ENCODE assay signal across 24 cellular contexts in genomic region chr14:33063521-33063920, GRCh38.
"Had no signal": no experiment of that assay in that cellular context is flagged by ENCODE, and none has a peak within 500 bp of the region (broad histone marks: within the 10 kb centered on the region; RNA-seq: fewer than 3 reads in every experiment).

No MANE protein-coding gene starts in this region.

- H3K4me3 ChIP-seq: breast epithelium, cardiac muscle cell, colonic mucosa, esophagus squamous epithelium had no signal

- ATAC-seq: activated CD4-positive, alpha-beta T cell treated with anti-CD3 and anti-CD28 coated beads for 36 hours; activated CD8-positive, alpha-beta memory T cell treated with anti-CD3 and anti-CD28 coated beads, Interleukin-2, amount 10 ng/mL, durations not matched to agents 7 days and 5 days; activated CD8-positive, alpha-beta T cell treated with anti-CD3 and anti-CD28 coated beads, Interleukin-2, amount 10 ng/mL, durations not matched to agents 7 days and 5 days; activated T-cell treated with anti-CD3 and anti-CD28 coated beads, Interleukin-2, amount 50 U/mL, for 72 hours had no signal

- H3K9me3 ChIP-seq: breast epithelium, colonic mucosa, esophagus squamous epithelium had no signal

- H3K36me3 ChIP-seq: breast epithelium, cardiac muscle cell, colonic mucosa, esophagus squamous epithelium had no signal

- H3K4me1 ChIP-seq: breast epithelium, colonic mucosa, esophagus squamous epithelium had no signal

- H3K27ac ChIP-seq: breast epithelium, cardiac muscle cell, colonic mucosa, epithelial cell of prostate, esophagus squamous epithelium had no signal

- DNase-seq: activated CD4-positive, alpha-beta memory T cell treated with anti-CD3 and anti-CD28 coated beads for 36 hours; activated CD4-positive, alpha-beta T cell treated with anti-CD3 and anti-CD28 coated beads for 36 hours; activated CD4-positive, alpha-beta T cell treated with anti-CD3 and anti-CD28 coated beads, Interleukin-2, amount 10 ng/mL, durations not matched to agents 24 days and 14 days; activated CD4-positive, CD25-positive, alpha-beta regulatory T cell; activated CD4-positive, CD25-positive, alpha-beta regulatory T cell treated with anti-CD3 and anti-CD28 coated beads, Interleukin-2, amount 50 U/mL, for 72 hours; activated CD8-positive, alpha-beta memory T cell treated with anti-CD3 and anti-CD28 coated beads, Interleukin-2, amount 10 ng/mL, durations not matched to agents 7 days and 5 days; activated CD8-positive, alpha-beta memory T cell treated with anti-CD3 and anti-CD28 coated beads, Interleukin-2, amount 50 U/mL, for 4 hours; activated CD8-positive, alpha-beta T cell treated with anti-CD3 and anti-CD28 coated beads, Interleukin-2, amount 10 ng/mL, durations not matched to agents 7 days and 5 days; activated gamma-delta T cell treated with Interleukin-2 at 50 U/mL for 16 hours; activated naive CD4-positive, alpha-beta T cell treated with anti-CD3 and anti-CD28 coated beads, Interleukin-2, amount 50 U/mL, for 16 hours; activated naive CD4-positive, alpha-beta T cell treated with Interleukin-2 at 50 U/mL for 16 hours; activated T-cell treated with anti-CD3 and anti-CD28 coated beads, Interleukin-2, amount 50 U/mL, for 1 hour; activated T-cell treated with anti-CD3 and anti-CD28 coated beads, Interleukin-2, amount 50 U/mL, for 72 hours; amygdala; aorta; central memory CD4-positive, alpha-beta T cell; cerebellar nuclear complex; colonic mucosa; effector CD8-positive, alpha-beta T cell; esophagus squamous epithelium; head of caudate nucleus had no signal

- H3K27me3 ChIP-seq: breast epithelium, cardiac muscle cell, colonic mucosa, esophagus squamous epithelium had no signal
